Comparison of ENCODE assay signal across 19 cellular contexts in genomic region chr12:1738480-1738879, GRCh38. TPM values are rescaled to one million over a fixed set of nuclear protein-coding genes. Genes with fewer than 3 reads are reported as not detected.
A peak's percentile ranks its signal among the peaks of the same experiment; 100 is the strongest.
DNase-seq lines count a peak whose midpoint lies in the region; ATAC-seq and TF ChIP-seq lines count a peak whose summit lies in the region.
"Had no signal": no experiment of that assay in that cellular context is flagged by ENCODE, and none has a peak within 500 bp of the region (broad histone marks: within the 10 kb centered on the region; RNA-seq: fewer than 3 reads in every experiment).

No MANE protein-coding gene starts in this region.

- whole genome bisulfite sequencing in esophagus muscularis mucosa = 70% methylated on average over 1 of the region's 1 CpG

- no peaks in the 10 kb centered on the region for H3K36me3 ChIP-seq in breast epithelium
- H3K36me3 ChIP-seq in esophagus muscularis mucosa = no peaks in the 10 kb centered on the region

- H3K9me3 ChIP-seq in breast epithelium (no peaks in the 10 kb centered on the region), esophagus muscularis mucosa (no peaks in the 10 kb centered on the region)

- TF ChIP-seq POLR2A in breast epithelium (IDR thresholded peaks at IDR 0.05) (no peak), esophagus muscularis mucosa (IDR thresholded peaks at IDR 0.05; ENCODE audit: low read depth) (no peak)

- H3K4me3 ChIP-seq in breast epithelium = no peak overlapping the region
- no peak overlapping the region for H3K4me3 ChIP-seq in esophagus muscularis mucosa
- H3K4me3 ChIP-seq: BLaER1, GM23248, PC-9 had no signal

- ATAC-seq in GM18858 (IDR thresholded peaks at IDR 0.05; ENCODE audit: unreplicated experiment) = no peak

- CTCF ChIA-PET in MCF 10A (lab: Yijun Ruan, JAX) = interaction anchor here (1.2 kb wide), 1 partner anchor 103 kb away, joined by 3 read pairs; no protein-coding TSS in a partner anchor

- H3K27ac ChIP-seq in breast epithelium (no peak overlapping the region), esophagus muscularis mucosa (replicated peaks in 1 of 4) (no peak overlapping the region)
- H3K27ac ChIP-seq: BLaER1, GM23248 had no signal

- POLR2A ChIA-PET in MCF 10A (lab: Yijun Ruan, JAX) = interaction anchor here (1.6 kb wide), 1 partner anchor 9 kb away, joined by 5 read pairs; no protein-coding TSS in a partner anchor

- H3K4me3 Mint-ChIP-seq in MCF 10A (ENCODE audit: unreplicated experiment) (no peak overlapping the region), chondrocyte (ENCODE audit: unreplicated experiment) (no peak overlapping the region), nephron (peak overlapping the region in 2 of 3 experiments; percentile 7 to 8), type B pancreatic cell (no peak overlapping the region)
- H3K4me3 Mint-ChIP-seq: CD8-positive, alpha-beta memory T cell had no signal

- H3K4me1 ChIP-seq in breast epithelium (no peaks in the 10 kb centered on the region), esophagus muscularis mucosa (peaks cover 33 to 43% (median 40%) of the 10 kb centered on the region in 4 donors)

- H3K9me3 Mint-ChIP-seq in MCF 10A (ENCODE audit: unreplicated experiment) (no peaks in the 10 kb centered on the region), chondrocyte (ENCODE audit: low read depth) (no peaks in the 10 kb centered on the region), nephron (no peaks in the 10 kb centered on the region), type B pancreatic cell (no peaks in the 10 kb centered on the region)
- H3K9me3 Mint-ChIP-seq: CD8-positive, alpha-beta memory T cell had no signal

- H3K36me3 Mint-ChIP-seq in MCF 10A (ENCODE audit: insufficient read depth, unreplicated experiment) (no peaks in the 10 kb centered on the region), chondrocyte (ENCODE audit: low read depth) (no peaks in the 10 kb centered on the region), nephron (ENCODE audit: low read depth) (peaks cover 18% of the 10 kb centered on the region), type B pancreatic cell (peaks cover 15% of the 10 kb centered on the region)

- intact Hi-C loops in MCF 10A (cut with micrococcal nuclease) = no loop called here
- intact Hi-C loops in breast epithelium (cut with DNase I; ENCODE audit: low total_unique reads) = no loop called here
- intact Hi-C loops in esophagus muscularis mucosa (cut with DNase I) = no loop called here

- H3K27ac Mint-ChIP-seq in MCF 10A (ENCODE audit: low read depth, unreplicated experiment) = peak overlapping the region; percentile 27
- H3K27ac Mint-ChIP-seq in chondrocyte (ENCODE audit: unreplicated experiment) = peak overlapping the region; percentile 65
- peak overlapping the region; percentile 83 to 91 (median 90) for H3K27ac Mint-ChIP-seq in nephron
- H3K27ac Mint-ChIP-seq in type B pancreatic cell = peak overlapping the region; percentile 51

- H3K27me3 ChIP-seq in breast epithelium (no peaks in the 10 kb centered on the region), esophagus muscularis mucosa (no peaks in the 10 kb centered on the region)
- H3K27me3 ChIP-seq: BLaER1 had no signal

- H3K27me3 Mint-ChIP-seq in MCF 10A (ENCODE audit: insufficient read depth, unreplicated experiment) (no peaks in the 10 kb centered on the region), chondrocyte (ENCODE audit: low read depth) (no peaks in the 10 kb centered on the region), nephron (ENCODE audit: low read depth) (no peaks in the 10 kb centered on the region), type B pancreatic cell (peaks cover 3% of the 10 kb centered on the region)
- H3K27me3 Mint-ChIP-seq: CD8-positive, alpha-beta memory T cell had no signal

- BruUV-seq in MCF 10A (replicated peaks; lab: Mats Ljungman, UMichigan) = no TSS peak

- no peak for TF ChIP-seq EP300 in esophagus muscularis mucosa (IDR thresholded peaks at IDR 0.05)

- TF ChIP-seq CTCF in MCF 10A (IDR thresholded peaks at IDR 0.05; ENCODE audit: unreplicated experiment) = no peak
- TF ChIP-seq CTCF in breast epithelium (IDR thresholded peaks at IDR 0.05) = no peak
- TF ChIP-seq CTCF in chondrocyte (IDR thresholded peaks at IDR 0.05) = no peak
- no peak for TF ChIP-seq CTCF in nephron (IDR thresholded peaks at IDR 0.05; ENCODE audit: unreplicated experiment in 3 of 3)
- TF ChIP-seq CTCF in type B pancreatic cell (conservative IDR thresholded peaks at IDR 0.05) = no peak
- no peak for TF ChIP-seq CTCF in esophagus muscularis mucosa (IDR thresholded peaks at IDR 0.05)

- DNase-seq in MCF 10A (ENCODE audit: unreplicated experiment) = no peak
- DNase-seq in breast epithelium (ENCODE audit: low spot score in 2 of 2) = no peak
- no peak for DNase-seq in chondrocyte (ENCODE audit: low spot score)
- no peak for DNase-seq in type B pancreatic cell (ENCODE audit: extremely low spot score, unreplicated experiment)
- DNase-seq in HCEC 1CT = no peak
- DNase-seq in esophagus muscularis mucosa (ENCODE audit: extremely low spot score) = no peak
- DNase-seq: CD8-positive, alpha-beta memory T cell; DMS79 treated with DMSO at 0.1 percent for 48 hours; GM23248; KBM-7; NCI-H1417 treated with DMSO at 0.1 percent for 48 hours; NCI-H2029; NCI-H2171; NCI-H510A; NCI-H774 had no signal

- H3K4me1 Mint-ChIP-seq in MCF 10A (ENCODE audit: insufficient read depth, unreplicated experiment) = peaks cover 18% of the 10 kb centered on the region
- H3K4me1 Mint-ChIP-seq in chondrocyte (ENCODE audit: low read depth) = peaks cover 26% of the 10 kb centered on the region
- peaks cover 41% of the 10 kb centered on the region for H3K4me1 Mint-ChIP-seq in nephron
- H3K4me1 Mint-ChIP-seq in type B pancreatic cell (ENCODE audit: unreplicated experiment) = peaks cover 27% of the 10 kb centered on the region

RNA-seq across cellular contexts. Expression of gene ADIPOR2, which starts 47.6 kb away (rescaled TPM):
- 50.4 and 58.5 TPM in 2 replicates for total RNA-seq in MCF 10A (2022)
- total RNA-seq in breast epithelium = 10 to 100 TPM; 44.3 to 58.2 (median 48.8) TPM
- total RNA-seq in chondrocyte = 35.6 to 41.4 TPM (median 37.2 TPM) in 3 replicates
- total RNA-seq in type B pancreatic cell (ENCODE audit: low replicate concordance) = 49.2 and 103 TPM in 2 replicates
- 10 to 100 TPM; 28.2 to 37.4 (median 34.1) TPM for total RNA-seq in esophagus muscularis mucosa

Comparison
In these comparisons a context has a peak if more than half of its experiments do, and no peak if none do; other contexts are left out.
1. H3K27ac Mint-ChIP-seq: peak in every context shown above with its lines; median percentile 90 in nephron; 65 in chondrocyte; 51 in type B pancreatic cell; 27 in MCF 10A.
2. H3K4me3 Mint-ChIP-seq: peak in nephron (2 of 3); none in MCF 10A (single experiment), chondrocyte (single experiment) and type B pancreatic cell (single experiment).